Comparison of ENCODE assay signal across 3 cellular contexts in the genomic region with DNA sequence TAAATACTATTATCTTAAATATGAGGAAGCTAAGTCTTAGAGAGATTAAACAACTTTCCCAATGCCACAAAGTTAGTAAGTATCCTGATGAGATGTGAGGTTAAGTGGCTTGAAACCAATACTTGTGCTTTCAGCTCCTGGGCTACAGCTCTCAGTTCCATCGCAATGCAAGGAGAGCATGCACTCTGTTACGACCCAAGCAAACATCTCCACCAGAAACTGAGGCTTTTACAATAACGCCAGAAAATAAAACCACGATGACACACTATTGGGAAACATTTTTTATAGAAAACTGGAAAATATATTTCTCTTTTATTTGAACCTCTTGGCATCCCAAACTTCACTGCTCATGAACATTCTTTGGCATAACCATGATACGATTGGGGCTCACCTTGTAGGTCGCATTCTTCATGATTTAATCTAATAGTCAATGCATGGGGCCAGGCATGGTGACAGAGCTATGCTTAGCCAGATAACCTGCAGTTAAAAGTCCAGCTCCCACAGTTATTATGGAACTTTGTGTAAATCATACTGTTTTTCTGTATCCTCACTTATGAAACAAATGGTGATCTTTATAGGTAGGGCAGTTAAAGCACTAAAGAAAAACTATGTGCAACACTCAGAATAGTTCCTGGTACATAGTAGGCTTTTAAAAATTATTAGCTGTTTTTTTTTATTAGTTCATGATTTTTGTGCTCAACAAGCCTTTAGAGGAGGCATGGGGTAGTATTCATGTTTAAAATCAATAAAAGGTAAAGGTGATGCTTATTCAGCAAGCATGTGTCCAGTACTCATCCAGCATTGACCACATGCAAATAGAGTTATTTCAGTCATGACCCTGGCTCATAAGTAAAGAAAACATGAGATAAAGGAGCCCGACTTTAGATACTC.
TF ChIP-seq lines count a peak whose summit lies in the region.

No MANE protein-coding gene starts in this region.

TF ChIP-seq in K562, 482 proteins besides CTCF, POLR2A, EP300 and RAD21:
- TF ChIP-seq, protein P1, sequence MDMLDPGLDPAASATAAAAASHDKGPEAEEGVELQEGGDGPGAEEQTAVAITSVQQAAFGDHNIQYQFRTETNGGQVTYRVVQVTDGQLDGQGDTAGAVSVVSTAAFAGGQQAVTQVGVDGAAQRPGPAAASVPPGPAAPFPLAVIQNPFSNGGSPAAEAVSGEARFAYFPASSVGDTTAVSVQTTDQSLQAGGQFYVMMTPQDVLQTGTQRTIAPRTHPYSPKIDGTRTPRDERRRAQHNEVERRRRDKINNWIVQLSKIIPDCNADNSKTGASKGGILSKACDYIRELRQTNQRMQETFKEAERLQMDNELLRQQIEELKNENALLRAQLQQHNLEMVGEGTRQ (CRISPR knock-in tag; IDR thresholded peaks at IDR 0.05) = no peak
- 0 out of 2 replicates have a peak, but pooled peaks have one; percentile 43 for TF ChIP-seq ZKSCAN1 (IDR thresholded peaks at IDR 0.05; ENCODE audit: low read depth, low read length)

TF ChIP-seq in HepG2, 621 proteins besides CTCF, POLR2A, EP300 and RAD21:
- TF ChIP-seq REPIN1 (CRISPR knock-in tag; IDR thresholded peaks at IDR 0.05; ENCODE audit: borderline replicate concordance, low read depth) (no peak), HMG20A (CRISPR knock-in tag; IDR thresholded peaks at IDR 0.05; ENCODE audit: borderline replicate concordance) (no peak), RXRA (CRISPR knock-in tag; IDR thresholded peaks at IDR 0.05) (no peak), MED13 (CRISPR knock-in tag; IDR thresholded peaks at IDR 0.05) (no peak), ZNF207 (IDR thresholded peaks at IDR 0.05; ENCODE audit: borderline replicate concordance) (no peak), ZNF3 (CRISPR knock-in tag; IDR thresholded peaks at IDR 0.05) (no peak)
- TF ChIP-seq, protein P2, sequence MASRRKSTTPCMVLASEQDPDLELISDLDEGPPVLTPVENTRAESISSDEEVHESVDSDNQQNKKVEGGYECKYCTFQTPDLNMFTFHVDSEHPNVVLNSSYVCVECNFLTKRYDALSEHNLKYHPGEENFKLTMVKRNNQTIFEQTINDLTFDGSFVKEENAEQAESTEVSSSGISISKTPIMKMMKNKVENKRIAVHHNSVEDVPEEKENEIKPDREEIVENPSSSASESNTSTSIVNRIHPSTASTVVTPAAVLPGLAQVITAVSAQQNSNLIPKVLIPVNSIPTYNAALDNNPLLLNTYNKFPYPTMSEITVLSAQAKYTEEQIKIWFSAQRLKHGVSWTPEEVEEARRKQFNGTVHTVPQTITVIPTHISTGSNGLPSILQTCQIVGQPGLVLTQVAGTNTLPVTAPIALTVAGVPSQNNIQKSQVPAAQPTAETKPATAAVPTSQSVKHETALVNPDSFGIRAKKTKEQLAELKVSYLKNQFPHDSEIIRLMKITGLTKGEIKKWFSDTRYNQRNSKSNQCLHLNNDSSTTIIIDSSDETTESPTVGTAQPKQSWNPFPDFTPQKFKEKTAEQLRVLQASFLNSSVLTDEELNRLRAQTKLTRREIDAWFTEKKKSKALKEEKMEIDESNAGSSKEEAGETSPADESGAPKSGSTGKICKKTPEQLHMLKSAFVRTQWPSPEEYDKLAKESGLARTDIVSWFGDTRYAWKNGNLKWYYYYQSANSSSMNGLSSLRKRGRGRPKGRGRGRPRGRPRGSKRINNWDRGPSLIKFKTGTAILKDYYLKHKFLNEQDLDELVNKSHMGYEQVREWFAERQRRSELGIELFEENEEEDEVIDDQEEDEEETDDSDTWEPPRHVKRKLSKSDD (CRISPR knock-in tag; IDR thresholded peaks at IDR 0.05; ENCODE audit: low read depth) = no peak
TF ChIP-seq in HepG2: peak in this region for 0.

TF ChIP-seq in SK-N-SH, 30 proteins besides CTCF, POLR2A, EP300 and RAD21:
- TF ChIP-seq ELF1 (IDR thresholded peaks at IDR 0.05) (no peak), TAF1 (IDR thresholded peaks at IDR 0.05; ENCODE audit: borderline replicate concordance, low read depth, low read length) (no peak), RCOR1 (IDR thresholded peaks at IDR 0.05; ENCODE audit: low read length) (no peak), TEAD4 (IDR thresholded peaks at IDR 0.05; ENCODE audit: borderline replicate concordance, insufficient read depth) (no peak), SMC3 (IDR thresholded peaks at IDR 0.05; ENCODE audit: low read depth, low read length) (no peak), POLR2AphosphoS5 (IDR thresholded peaks at IDR 0.05; ENCODE audit: low read depth, low read length) (no peak), GATA2 (CRISPR knock-in tag; IDR thresholded peaks at IDR 0.05) (no peak), CHD2 (IDR thresholded peaks at IDR 0.05; ENCODE audit: low read length, partially characterized antibody) (no peak)
- TF ChIP-seq, protein P3, sequence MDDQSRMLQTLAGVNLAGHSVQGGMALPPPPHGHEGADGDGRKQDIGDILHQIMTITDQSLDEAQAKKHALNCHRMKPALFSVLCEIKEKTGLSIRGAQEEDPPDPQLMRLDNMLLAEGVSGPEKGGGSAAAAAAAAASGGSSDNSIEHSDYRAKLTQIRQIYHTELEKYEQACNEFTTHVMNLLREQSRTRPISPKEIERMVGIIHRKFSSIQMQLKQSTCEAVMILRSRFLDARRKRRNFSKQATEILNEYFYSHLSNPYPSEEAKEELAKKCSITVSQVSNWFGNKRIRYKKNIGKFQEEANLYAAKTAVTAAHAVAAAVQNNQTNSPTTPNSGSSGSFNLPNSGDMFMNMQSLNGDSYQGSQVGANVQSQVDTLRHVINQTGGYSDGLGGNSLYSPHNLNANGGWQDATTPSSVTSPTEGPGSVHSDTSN (IDR thresholded peaks at IDR 0.05) = no peak
- TF ChIP-seq, protein P4, sequence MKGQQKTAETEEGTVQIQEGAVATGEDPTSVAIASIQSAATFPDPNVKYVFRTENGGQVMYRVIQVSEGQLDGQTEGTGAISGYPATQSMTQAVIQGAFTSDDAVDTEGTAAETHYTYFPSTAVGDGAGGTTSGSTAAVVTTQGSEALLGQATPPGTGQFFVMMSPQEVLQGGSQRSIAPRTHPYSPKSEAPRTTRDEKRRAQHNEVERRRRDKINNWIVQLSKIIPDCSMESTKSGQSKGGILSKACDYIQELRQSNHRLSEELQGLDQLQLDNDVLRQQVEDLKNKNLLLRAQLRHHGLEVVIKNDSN (IDR thresholded peaks at IDR 0.05; ENCODE audit: borderline replicate concordance, low read depth) = no peak
TF ChIP-seq in SK-N-SH: peak in this region for 0.
